1 cellular context compared by ENCODE assay signal in genomic region chr11:5605849-5606248, GRCh38.
TF ChIP-seq lines count a peak whose summit lies in the region.

No MANE protein-coding gene starts in this region.

TF ChIP-seq in SK-N-SH, 30 proteins besides CTCF, POLR2A, EP300 and RAD21 (continued from another document):
- TF ChIP-seq, protein P1, sequence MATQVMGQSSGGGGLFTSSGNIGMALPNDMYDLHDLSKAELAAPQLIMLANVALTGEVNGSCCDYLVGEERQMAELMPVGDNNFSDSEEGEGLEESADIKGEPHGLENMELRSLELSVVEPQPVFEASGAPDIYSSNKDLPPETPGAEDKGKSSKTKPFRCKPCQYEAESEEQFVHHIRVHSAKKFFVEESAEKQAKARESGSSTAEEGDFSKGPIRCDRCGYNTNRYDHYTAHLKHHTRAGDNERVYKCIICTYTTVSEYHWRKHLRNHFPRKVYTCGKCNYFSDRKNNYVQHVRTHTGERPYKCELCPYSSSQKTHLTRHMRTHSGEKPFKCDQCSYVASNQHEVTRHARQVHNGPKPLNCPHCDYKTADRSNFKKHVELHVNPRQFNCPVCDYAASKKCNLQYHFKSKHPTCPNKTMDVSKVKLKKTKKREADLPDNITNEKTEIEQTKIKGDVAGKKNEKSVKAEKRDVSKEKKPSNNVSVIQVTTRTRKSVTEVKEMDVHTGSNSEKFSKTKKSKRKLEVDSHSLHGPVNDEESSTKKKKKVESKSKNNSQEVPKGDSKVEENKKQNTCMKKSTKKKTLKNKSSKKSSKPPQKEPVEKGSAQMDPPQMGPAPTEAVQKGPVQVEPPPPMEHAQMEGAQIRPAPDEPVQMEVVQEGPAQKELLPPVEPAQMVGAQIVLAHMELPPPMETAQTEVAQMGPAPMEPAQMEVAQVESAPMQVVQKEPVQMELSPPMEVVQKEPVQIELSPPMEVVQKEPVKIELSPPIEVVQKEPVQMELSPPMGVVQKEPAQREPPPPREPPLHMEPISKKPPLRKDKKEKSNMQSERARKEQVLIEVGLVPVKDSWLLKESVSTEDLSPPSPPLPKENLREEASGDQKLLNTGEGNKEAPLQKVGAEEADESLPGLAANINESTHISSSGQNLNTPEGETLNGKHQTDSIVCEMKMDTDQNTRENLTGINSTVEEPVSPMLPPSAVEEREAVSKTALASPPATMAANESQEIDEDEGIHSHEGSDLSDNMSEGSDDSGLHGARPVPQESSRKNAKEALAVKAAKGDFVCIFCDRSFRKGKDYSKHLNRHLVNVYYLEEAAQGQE (IDR thresholded peaks at IDR 0.05; ENCODE audit: low read depth, low read length) = no peak
TF ChIP-seq in SK-N-SH: peak in this region for 1.
